ENCODE assay signal across 8 cellular contexts in genomic region chr11:59206635-59207034, GRCh38. TPM values are rescaled to one million over a fixed set of nuclear protein-coding genes. Genes with fewer than 3 reads are reported as not detected.
A peak's percentile ranks its signal among the peaks of the same experiment; 100 is the strongest.
DNase-seq lines count a peak whose midpoint lies in the region; ATAC-seq and TF ChIP-seq lines count a peak whose summit lies in the region.

No MANE protein-coding gene starts in this region.

- H3K4me3 ChIP-seq in HEK293 (ENCODE audit: low read depth, low read length) = no peak overlapping the region

- POLR2A ChIA-PET in HEK293 (lab: Yijun Ruan, JAX) = interaction anchor here (1.0 kb wide), 1 partner anchor 35 kb away, joined by 4 read pairs; the partner anchor contains the start of gene DTX4

- no peaks in the 10 kb centered on the region for H3K4me1 ChIP-seq in HEK293 (ENCODE audit: control insufficient read depth, insufficient read depth, low read length)

- in situ Hi-C loops in Caki2 (cut with HindIII; ENCODE audit: low pct_unique_long_range_greater_than_20kb, low sequenced_read_pairs) = no loop called here

- CTCF ChIA-PET in HEK293 (lab: Yijun Ruan, JAX) = interaction anchor here (0.6 to 6.9 kb wide), 11 partner anchors 9 to 1228 kb away, joined by 3 to 48 read pairs (median 4); partner anchors contain the start of gene DTX4

- H3K36me3 ChIP-seq in HEK293 (ENCODE audit: control insufficient read depth in 2 of 2, insufficient read depth in 1 of 2, low read length in 2 of 2) = peaks cover 0 to 18% of the 10 kb centered on the region in 2 experiments; a peak in 1 of 3 replicates

- no peak overlapping the region for H3K27ac ChIP-seq in HEK293 (ENCODE audit: extremely low read depth, low read depth, low read length)

- ATAC-seq in HG02884 (IDR thresholded peaks at IDR 0.05; ENCODE audit: unreplicated experiment) = no peak

- DNase-seq in Caki2 (ENCODE audit: low read depth) (peak; percentile 7), RPMI7951 (ENCODE audit: low read depth) (peak; percentile 44), fibroblast of peridontal ligament (ENCODE audit: extremely low read depth) (peak; percentile 26), renal cortical epithelial cell (ENCODE audit: low read depth) (peak; percentile 23), KG1 (lab: John Stamatoyannopoulos, UW) (no peak)
- no peak for DNase-seq in effector CD4-positive, alpha-beta T cell

- TF ChIP-seq CTCF in HEK293 (tag by site-specific recombination; IDR thresholded peaks at IDR 0.05) = 0 out of 2 replicates have a peak, but pooled peaks have one; percentile 7

- no peaks in the 10 kb centered on the region for H3K9me3 ChIP-seq in HEK293 (ENCODE audit: control insufficient read depth, insufficient read depth, low read depth, low read length)

TF ChIP-seq in HEK293, 187 proteins besides CTCF, POLR2A, EP300 and RAD21:
- TF ChIP-seq ZBTB17 (tag by site-specific recombination; IDR thresholded peaks at IDR 0.05) (peak; percentile 65), ZNF513 (tag by site-specific recombination; IDR thresholded peaks at IDR 0.05) (no peak)

RNA-seq across cellular contexts. Expression of gene MPEG1, which starts 6.1 kb away (rescaled TPM):
- not detected in 2 replicates for total RNA-seq in Caki2 (2014; rRNA removed; shearing (Covaris generic); ENCODE audit: low replicate concordance)
- not detected in 2 replicates for total RNA-seq in RPMI7951 (2014; rRNA removed; shearing (Covaris generic))
- total RNA-seq in renal cortical epithelial cell = not detected in 2 replicates

RNA-seq across cellular contexts. Expression of gene DTX4, which starts 34.7 kb away (rescaled TPM):
- 2.0 and 4.2 TPM in 2 replicates for total RNA-seq in Caki2 (2014; rRNA removed; shearing (Covaris generic); ENCODE audit: low replicate concordance)
- total RNA-seq in RPMI7951 (2014; rRNA removed; shearing (Covaris generic)) = 0.48 and 0.49 TPM in 2 replicates
- total RNA-seq in renal cortical epithelial cell = 1.7 and 17.0 TPM in 2 replicates

Comparison
In these comparisons a context has a peak if more than half of its experiments do, and no peak if none do; other contexts are left out.
1. DNase-seq: peak in Caki2 (single experiment), RPMI7951 (single experiment), fibroblast of peridontal ligament (single experiment) and renal cortical epithelial cell (single experiment); none in KG1 (single experiment) and effector CD4-positive, alpha-beta T cell (single experiment).